15 cellular contexts compared by ENCODE assay signal in genomic region chr15:40925495-40925862, GRCh38. TPM values are rescaled to one million over a fixed set of nuclear protein-coding genes. Genes with fewer than 3 reads are reported as not detected.
A peak's percentile ranks its signal among the peaks of the same experiment; 100 is the strongest.
DNase-seq lines count a peak whose midpoint lies in the region; ATAC-seq and TF ChIP-seq lines count a peak whose summit lies in the region.
"Had no signal": no experiment of that assay in that cellular context is flagged by ENCODE, and none has a peak within 500 bp of the region (broad histone marks: within the 10 kb centered on the region; RNA-seq: fewer than 3 reads in every experiment).

No MANE protein-coding gene starts in this region.

- H4K91ac ChIP-seq in trophoblast cell (ENCODE audit: low read depth, low read length) = no peak overlapping the region

- H4K8ac ChIP-seq in trophoblast cell (ENCODE audit: low read depth, low read length) = no peak overlapping the region

- no peak overlapping the region for H3K4me3 Mint-ChIP-seq in glutamatergic neuron (ENCODE audit: unreplicated experiment)
- H3K4me3 Mint-ChIP-seq: activated naive CD4-positive, alpha-beta T cell treated with anti-CD3 and anti-CD28 coated beads for 36 hours had no signal

- H3K4me2 ChIP-seq in trophoblast cell (ENCODE audit: low read length) = peak overlapping the region; percentile 50
- H3K4me2 ChIP-seq: A549 had no signal

- TF ChIP-seq CTCF in glutamatergic neuron (IDR thresholded peaks at IDR 0.05; ENCODE audit: partially characterized antibody, unreplicated experiment) = no peak
- no peak for TF ChIP-seq CTCF in gastroesophageal sphincter (IDR thresholded peaks at IDR 0.05)

- H4K12ac ChIP-seq in trophoblast cell (ENCODE audit: low read depth, low read length) = no peak overlapping the region

- no peak overlapping the region for H3K14ac ChIP-seq in trophoblast cell (ENCODE audit: low read length)

- peak; percentile 30 for DNase-seq in NCI-H2227 (lab: John Stamatoyannopoulos, UW; ENCODE audit: unreplicated experiment)
- no peak for DNase-seq in NCI-H2227 treated with DMSO at 0.1 percent for 48 hours (lab: John Stamatoyannopoulos, UW)
- DNase-seq in NCI-H345 (lab: John Stamatoyannopoulos, UW) = peak; percentile 76
- peak; percentile 87 for DNase-seq in glutamatergic neuron
- DNase-seq in trophoblast cell = no peak
- DNase-seq in NAMALWA (ENCODE audit: low spot score) = no peak
- DNase-seq: activated naive CD4-positive, alpha-beta T cell treated with anti-CD3 and anti-CD28 coated beads for 36 hours; left ventricle myocardium superior had no signal

- no peak overlapping the region for H3K27ac ChIP-seq in trophoblast cell (ENCODE audit: low read depth, low read length)
- no peak overlapping the region for H3K27ac ChIP-seq in gastroesophageal sphincter
- H3K27ac ChIP-seq: A549, breast epithelium, HL-60, VCaP had no signal

- no peak overlapping the region for H3K4ac ChIP-seq in trophoblast cell (ENCODE audit: low read depth, low read length)

- H3K9me3 Mint-ChIP-seq in glutamatergic neuron (ENCODE audit: unreplicated experiment) = peaks cover 28% of the 10 kb centered on the region
- H3K9me3 Mint-ChIP-seq: activated naive CD4-positive, alpha-beta T cell treated with anti-CD3 and anti-CD28 coated beads for 36 hours had no signal

- TF ChIP-seq POLR2A in gastroesophageal sphincter (IDR thresholded peaks at IDR 0.05) = no peak

- H3K23ac ChIP-seq in trophoblast cell (ENCODE audit: low read length) = no peak overlapping the region

- peaks cover 26% of the 10 kb centered on the region for H3K27me3 Mint-ChIP-seq in glutamatergic neuron (ENCODE audit: unreplicated experiment)

- H3K36me3 Mint-ChIP-seq in glutamatergic neuron (ENCODE audit: unreplicated experiment) = no peaks in the 10 kb centered on the region

- peaks cover 21% of the 10 kb centered on the region for H3K4me1 Mint-ChIP-seq in glutamatergic neuron (ENCODE audit: low read depth, unreplicated experiment)

- peak overlapping the region; percentile 78 for H3K27ac Mint-ChIP-seq in glutamatergic neuron (ENCODE audit: unreplicated experiment)
- H3K27ac Mint-ChIP-seq: activated naive CD4-positive, alpha-beta T cell treated with anti-CD3 and anti-CD28 coated beads for 36 hours had no signal

- H3K4me1 ChIP-seq in trophoblast cell (ENCODE audit: control insufficient read depth in 1 of 2, insufficient read depth in 2 of 2, low read length in 2 of 2) (peaks cover 18 to 27% of the 10 kb centered on the region in 2 experiments), gastroesophageal sphincter (peaks cover 0 to 50% (median 35%) of the 10 kb centered on the region in 3 donors)

- H3K27me3 ChIP-seq in trophoblast cell (ENCODE audit: insufficient read depth, low read length) (peaks cover 72% of the 10 kb centered on the region), gastroesophageal sphincter (peaks cover 57% of the 10 kb centered on the region)

- H3K36me3 ChIP-seq in trophoblast cell (ENCODE audit: control insufficient read depth in 1 of 2, insufficient read depth in 2 of 2, low read length in 2 of 2) = no peaks in the 10 kb centered on the region
- no peaks in the 10 kb centered on the region for H3K36me3 ChIP-seq in gastroesophageal sphincter
- H3K36me3 ChIP-seq: breast epithelium had no signal

- no peak overlapping the region for H2BK120ac ChIP-seq in trophoblast cell (ENCODE audit: insufficient read depth, low read length, poor library complexity)

- H3K79me2 ChIP-seq in trophoblast cell (ENCODE audit: control insufficient read depth, insufficient read depth, low read length, poor library complexity) = no peaks in the 10 kb centered on the region

- H2BK5ac ChIP-seq in trophoblast cell (ENCODE audit: low read depth, low read length, poor library complexity) = no peak overlapping the region

- no peak overlapping the region for H2AFZ ChIP-seq in trophoblast cell (ENCODE audit: insufficient read depth, low read length, poor library complexity)

- no peak overlapping the region for H3K18ac ChIP-seq in trophoblast cell (ENCODE audit: low read length)

- no peak overlapping the region for H3K4me3 ChIP-seq in trophoblast cell (ENCODE audit: low read depth, low read length)
- no peak overlapping the region for H3K4me3 ChIP-seq in gastroesophageal sphincter
- H3K4me3 ChIP-seq: A549 had no signal

- no peak for ATAC-seq in GM19324 (IDR thresholded peaks at IDR 0.05; ENCODE audit: low FRiP score, unreplicated experiment)
- no peak for ATAC-seq in gastroesophageal sphincter
- ATAC-seq: A549, HCT116, left ventricle myocardium superior had no signal

- no CpG with 5 or more reads among the region's 30 CpGs for WGBS in trophoblast cell (ENCODE audit: extremely low coverage, insufficient coverage, insufficient read length)
- 18% methylated on average over 2 of the region's 30 CpGs; no CpG with 5 or more reads in 1 of the 2 donors for WGBS in gastroesophageal sphincter (ENCODE audit: low coverage in 1 of 2), 2 donors

- TF ChIP-seq EP300 in gastroesophageal sphincter (IDR thresholded peaks at IDR 0.05) = no peak

- H2BK12ac ChIP-seq in trophoblast cell (ENCODE audit: low read length) = no peak overlapping the region

- H2AK5ac ChIP-seq in trophoblast cell (ENCODE audit: low read length) = no peak overlapping the region

- no peaks in the 10 kb centered on the region for H3K79me1 ChIP-seq in trophoblast cell (ENCODE audit: low read length)

- no peak overlapping the region for H3K9ac ChIP-seq in trophoblast cell (ENCODE audit: low read length)

- H3K9me3 ChIP-seq in trophoblast cell (ENCODE audit: insufficient read depth, low read depth, low read length) (peaks cover 5% of the 10 kb centered on the region), gastroesophageal sphincter (no peaks in the 10 kb centered on the region)
- H3K9me3 ChIP-seq: A549, breast epithelium had no signal

RNA-seq across cellular contexts. Expression of gene DLL4, which starts 3.7 kb away (rescaled TPM):
- total RNA-seq in glutamatergic neuron (ENCODE audit: unreplicated experiment) = 12.5 TPM
- 0.05 and 0.06 TPM in 2 replicates for polyA plus RNA-seq in trophoblast cell (2013)
- total RNA-seq in gastroesophageal sphincter = 1 to 10 TPM; 1.9 to 9.7 (median 6.4) TPM

RNA-seq across cellular contexts. Expression of gene CHAC1, which starts 27.8 kb away (rescaled TPM):
- total RNA-seq in glutamatergic neuron (ENCODE audit: unreplicated experiment) (45.6 TPM), gastroesophageal sphincter (1 to 10 TPM in 3 of 4 donors, under 1 TPM in 1; 0.54 to 1.8 (median 1.5) TPM)
- 48.6 and 53.4 TPM in 2 replicates for polyA plus RNA-seq in trophoblast cell (2013)

RNA-seq across cellular contexts. Expression of gene VPS18, which starts 31.2 kb away (rescaled TPM):
- 33.5 TPM for total RNA-seq in glutamatergic neuron (ENCODE audit: unreplicated experiment)
- polyA plus RNA-seq in trophoblast cell (2013) = 14.3 and 14.7 TPM in 2 replicates
- total RNA-seq in gastroesophageal sphincter = 10 to 100 TPM; 24.6 to 36.3 (median 29.9) TPM

RNA-seq across cellular contexts. Expression of gene RHOV, which starts 51.4 kb away (rescaled TPM):
- 1.8 TPM for total RNA-seq in glutamatergic neuron (ENCODE audit: unreplicated experiment)
- polyA plus RNA-seq in trophoblast cell (2013) = 2.3 and 2.7 TPM in 2 replicates
- total RNA-seq in gastroesophageal sphincter = 1 to 10 TPM in 1 of 4 donors, not detected in 3; 7.0 TPM
- total RNA-seq: left ventricle myocardium superior had no signal

Comparison
In these comparisons a context has a peak if more than half of its experiments do, and no peak if none do; other contexts are left out.
1. DNase-seq: peak in NCI-H2227 (single experiment), NCI-H345 (single experiment) and glutamatergic neuron (single experiment); none in NCI-H2227 treated with DMSO at 0.1 percent for 48 hours (single experiment), trophoblast cell (0 of 2) and NAMALWA (single experiment).
2. RNA of gene CHAC1, which starts 27.8 kb away (total RNA-seq): 45.6 TPM in glutamatergic neuron (single experiment); 0.54 to 1.8 TPM in gastroesophageal sphincter; every median in the first group is over 10 times any median in the second.